8 cellular contexts compared by ENCODE assay signal in genomic region chr20:32535316-32535952, GRCh38. TPM values are rescaled to one million over a fixed set of nuclear protein-coding genes. Genes with fewer than 3 reads are reported as not detected.
DNase-seq lines count a peak whose midpoint lies in the region; ATAC-seq, FAIRE-seq and TF ChIP-seq lines count a peak whose summit lies in the region.

No MANE protein-coding gene starts in this region.

- peaks cover 16% of the 10 kb centered on the region for H3K4me1 Mint-ChIP-seq in astrocyte (ENCODE audit: low read depth, unreplicated experiment)

- H3K4me3 Mint-ChIP-seq in astrocyte (ENCODE audit: unreplicated experiment) = peak overlapping the region; percentile 51

- H3K9ac ChIP-seq in astrocyte (ENCODE audit: low read length) (no peak overlapping the region), rectal smooth muscle tissue (ENCODE audit: low read length) (no peak overlapping the region)

- peaks cover 6% of the 10 kb centered on the region for H3K36me3 Mint-ChIP-seq in astrocyte (ENCODE audit: low read depth, unreplicated experiment)

- H3K4me1 ChIP-seq in astrocyte (ENCODE audit: insufficient read depth, low read length) (peaks cover 4% of the 10 kb centered on the region), rectal smooth muscle tissue (ENCODE audit: control insufficient read depth, insufficient read depth, low read length) (no peaks in the 10 kb centered on the region)

- H3K4me3 ChIP-seq in astrocyte (ENCODE audit: insufficient read depth, low read depth, low read length) (no peak overlapping the region), rectal smooth muscle tissue (ENCODE audit: low read length) (peak overlapping the region; percentile 49)

- peak overlapping the region; percentile 84 for H3K4me2 ChIP-seq in astrocyte (ENCODE audit: low read length)

- no peaks in the 10 kb centered on the region for H3K9me3 ChIP-seq in astrocyte (ENCODE audit: insufficient read depth, low read depth, low read length)

- H3K27ac ChIP-seq in astrocyte (ENCODE audit: low read depth, low read length) = no peak overlapping the region
- no peak overlapping the region for H3K27ac ChIP-seq in rectal smooth muscle tissue (ENCODE audit: low read depth, low read length)

- no peak for TF ChIP-seq CTCF in astrocyte (IDR thresholded peaks at IDR 0.05; ENCODE audit: insufficient read depth, low read depth, low read length)

- peak overlapping the region; percentile 1 for H3K27ac Mint-ChIP-seq in astrocyte (ENCODE audit: unreplicated experiment)

- H2AFZ ChIP-seq in astrocyte (ENCODE audit: low read depth, low read length) = no peak overlapping the region

- no peaks in the 10 kb centered on the region for H3K9me3 Mint-ChIP-seq in astrocyte (ENCODE audit: unreplicated experiment)

- no peak for ATAC-seq in GM21723 (IDR thresholded peaks at IDR 0.05; ENCODE audit: unreplicated experiment)

- H3K27me3 ChIP-seq in astrocyte (ENCODE audit: insufficient read depth, low read length) (peaks cover 4% of the 10 kb centered on the region), rectal smooth muscle tissue (ENCODE audit: control insufficient read depth, insufficient read depth, low read length) (peaks cover 2% of the 10 kb centered on the region)

- FAIRE-seq in astrocyte (lab: Jason Lieb, UNC) = no peak

- peaks cover 6% of the 10 kb centered on the region for H4K20me1 ChIP-seq in astrocyte (ENCODE audit: insufficient read depth, low read length)

- peaks cover 9% of the 10 kb centered on the region for H3K27me3 Mint-ChIP-seq in astrocyte (ENCODE audit: low read depth, unreplicated experiment)

- no peaks in the 10 kb centered on the region for H3K79me2 ChIP-seq in astrocyte (ENCODE audit: insufficient read depth, low read length)

- DNase-seq in NCI-H2081 (lab: John Stamatoyannopoulos, UW) = peak; percentile 33 to 69
- DNase-seq in NCI-H2081 treated with DMSO at 0.1 percent for 48 hours (lab: John Stamatoyannopoulos, UW) = no peak
- peak; percentile 55 for DNase-seq in NCI-H510A (lab: John Stamatoyannopoulos, UW)
- no peak for DNase-seq in astrocyte (ENCODE audit: low read depth)
- no peak for DNase-seq in midbrain (lab: John Stamatoyannopoulos, UW)
- DNase-seq in SIG-M5 (lab: John Stamatoyannopoulos, UW) = no peak

- H3K36me3 ChIP-seq in astrocyte (ENCODE audit: insufficient read depth, low read length) (no peaks in the 10 kb centered on the region), rectal smooth muscle tissue (ENCODE audit: control insufficient read depth, insufficient read depth, low read length) (no peaks in the 10 kb centered on the region)

RNA-seq across cellular contexts. Expression of gene NOL4L, which starts 49.7 kb away (rescaled TPM):
- 35.5 and 43.0 TPM in 2 replicates for total RNA-seq in astrocyte

Comparison
In these comparisons a context has a peak if more than half of its experiments do, and no peak if none do; other contexts are left out.
1. DNase-seq: peak in NCI-H2081 (2 of 2) and NCI-H510A (single experiment); none in NCI-H2081 treated with DMSO at 0.1 percent for 48 hours (single experiment), astrocyte (single experiment), midbrain (single experiment) and SIG-M5 (single experiment).